ENCODE assay signal across 33 cellular contexts in the genomic region with DNA sequence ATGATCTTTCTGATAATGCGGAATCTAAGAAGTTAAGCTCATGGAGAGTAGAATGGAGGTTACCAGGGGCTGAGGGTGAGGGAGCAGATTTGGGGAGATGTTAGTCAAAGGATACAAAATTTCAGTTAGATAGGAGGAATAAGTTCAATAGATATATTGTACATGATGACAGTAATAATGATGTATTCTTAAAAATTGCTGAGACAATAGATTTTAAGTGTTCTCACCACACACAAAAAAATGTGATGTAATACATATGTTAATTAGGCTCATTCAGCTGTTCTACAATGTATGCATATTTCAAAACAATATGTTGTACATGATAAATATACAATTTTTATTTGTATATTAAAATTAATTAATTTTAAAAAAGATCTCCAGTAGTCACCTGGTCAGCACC.
"Had no signal": no experiment of that assay in that cellular context is flagged by ENCODE, and none has a peak within 500 bp of the region (broad histone marks: within the 10 kb centered on the region; RNA-seq: fewer than 3 reads in every experiment).

No MANE protein-coding gene starts in this region.

- H3K27ac Mint-ChIP-seq: activated CD4-positive, alpha-beta T cell treated with anti-CD3 and anti-CD28 coated beads, Interleukin-2, amount 10 ng/mL, durations not matched to agents 24 days and 14 days; activated CD8-positive, alpha-beta T cell treated with anti-CD3 and anti-CD28 coated beads for 36 hours; activated naive CD8-positive, alpha-beta T cell treated with anti-CD3 and anti-CD28 coated beads, Interleukin-2, amount 10 ng/mL, durations not matched to agents 7 days and 5 days; activated T-cell treated with anti-CD3 and anti-CD28 coated beads, Interleukin-2, amount 50 U/mL, for 72 hours; activated T-helper 17 cell treated with anti-CD3 and anti-CD28 coated beads, Interleukin-2, amount 50 U/mL, for 72 hours had no signal

- H3K9me3 Mint-ChIP-seq: activated CD4-positive, alpha-beta T cell treated with anti-CD3 and anti-CD28 coated beads, Interleukin-2, amount 10 ng/mL, durations not matched to agents 24 days and 14 days; activated CD8-positive, alpha-beta T cell treated with anti-CD3 and anti-CD28 coated beads for 36 hours; activated naive CD8-positive, alpha-beta T cell treated with anti-CD3 and anti-CD28 coated beads, Interleukin-2, amount 10 ng/mL, durations not matched to agents 7 days and 5 days; activated T-cell treated with anti-CD3 and anti-CD28 coated beads, Interleukin-2, amount 50 U/mL, for 72 hours; activated T-helper 17 cell treated with anti-CD3 and anti-CD28 coated beads, Interleukin-2, amount 50 U/mL, for 72 hours had no signal

- H3K4me3 Mint-ChIP-seq: activated CD4-positive, alpha-beta T cell treated with anti-CD3 and anti-CD28 coated beads, Interleukin-2, amount 10 ng/mL, durations not matched to agents 24 days and 14 days; activated CD8-positive, alpha-beta T cell treated with anti-CD3 and anti-CD28 coated beads for 36 hours; activated naive CD8-positive, alpha-beta T cell treated with anti-CD3 and anti-CD28 coated beads, Interleukin-2, amount 10 ng/mL, durations not matched to agents 7 days and 5 days; activated T-cell treated with anti-CD3 and anti-CD28 coated beads, Interleukin-2, amount 50 U/mL, for 72 hours; activated T-helper 17 cell treated with anti-CD3 and anti-CD28 coated beads, Interleukin-2, amount 50 U/mL, for 72 hours had no signal

- H3K4me1 ChIP-seq: SJCRH30 had no signal

- DNase-seq: activated CD4-positive, alpha-beta T cell treated with anti-CD3 and anti-CD28 coated beads, Interleukin-2, amount 10 ng/mL, durations not matched to agents 24 days and 14 days; activated CD4-positive, alpha-beta T cell treated with anti-CD3 and anti-CD28 coated beads, Interleukin-2, amount 50 U/mL, for 4 hours; activated CD8-positive, alpha-beta T cell treated with anti-CD3 and anti-CD28 coated beads for 36 hours; activated effector memory CD4-positive, alpha-beta T cell treated with anti-CD3 and anti-CD28 coated beads, Interleukin-2, amount 50 U/mL, for 16 hours; activated naive CD4-positive, alpha-beta T cell; activated naive CD4-positive, alpha-beta T cell treated with anti-CD3 and anti-CD28 coated beads, Interleukin-2, amount 50 U/mL, for 16 hours; activated naive CD8-positive, alpha-beta T cell treated with anti-CD3 and anti-CD28 coated beads, Interleukin-2, amount 10 ng/mL, durations not matched to agents 7 days and 5 days; activated T-cell treated with anti-CD3 and anti-CD28 coated beads, Interleukin-2, amount 50 U/mL, for 1 hour; activated T-cell treated with anti-CD3 and anti-CD28 coated beads, Interleukin-2, amount 50 U/mL, for 72 hours; amygdala; body of pancreas; caudate nucleus; cerebellar nuclear complex; Kasumi-1; KG1; MG63; NCI-H1048; NCI-H1105 treated with DMSO at 0.1 percent for 48 hours; NCI-H1436; NCI-H1694 treated with DMSO at 0.1 percent for 48 hours; NCI-H2029; NCI-H510A; NCI-H526; NCI-H748 treated with DMSO at 0.1 percent for 48 hours; NK-92 treated with Interleukin-12 subunit alpha and Interleukin-12 subunit beta, amount 100 ng/mL, for 24 hours; SHP77; SJCRH30; T1000 had no signal

- H3K4me1 Mint-ChIP-seq: activated naive CD8-positive, alpha-beta T cell treated with anti-CD3 and anti-CD28 coated beads, Interleukin-2, amount 10 ng/mL, durations not matched to agents 7 days and 5 days; activated T-helper 17 cell treated with anti-CD3 and anti-CD28 coated beads, Interleukin-2, amount 50 U/mL, for 72 hours had no signal

- FAIRE-seq: bronchial epithelial cell had no signal

- H3K27me3 ChIP-seq: ascending aorta, body of pancreas, MG63, SJCRH30 had no signal

- H3K27me3 Mint-ChIP-seq: activated CD4-positive, alpha-beta T cell treated with anti-CD3 and anti-CD28 coated beads, Interleukin-2, amount 10 ng/mL, durations not matched to agents 24 days and 14 days; activated CD8-positive, alpha-beta T cell treated with anti-CD3 and anti-CD28 coated beads for 36 hours; activated naive CD8-positive, alpha-beta T cell treated with anti-CD3 and anti-CD28 coated beads, Interleukin-2, amount 10 ng/mL, durations not matched to agents 7 days and 5 days; activated T-helper 17 cell treated with anti-CD3 and anti-CD28 coated beads, Interleukin-2, amount 50 U/mL, for 72 hours had no signal

- H3K4me3 ChIP-seq: ascending aorta, body of pancreas, MG63, SJCRH30, SK-N-MC had no signal

- H3K27ac ChIP-seq: SJCRH30, SK-N-MC had no signal

- ATAC-seq: activated CD8-positive, alpha-beta T cell treated with anti-CD3 and anti-CD28 coated beads for 36 hours; activated T-cell treated with anti-CD3 and anti-CD28 coated beads, Interleukin-2, amount 50 U/mL, for 72 hours; activated T-helper 17 cell treated with anti-CD3 and anti-CD28 coated beads, Interleukin-2, amount 50 U/mL, for 72 hours; body of pancreas; Panc1 had no signal

- H3K9me3 ChIP-seq: ascending aorta, body of pancreas, MG63, SJCRH30 had no signal
